24 cellular contexts compared by ENCODE assay signal in the genomic region with DNA sequence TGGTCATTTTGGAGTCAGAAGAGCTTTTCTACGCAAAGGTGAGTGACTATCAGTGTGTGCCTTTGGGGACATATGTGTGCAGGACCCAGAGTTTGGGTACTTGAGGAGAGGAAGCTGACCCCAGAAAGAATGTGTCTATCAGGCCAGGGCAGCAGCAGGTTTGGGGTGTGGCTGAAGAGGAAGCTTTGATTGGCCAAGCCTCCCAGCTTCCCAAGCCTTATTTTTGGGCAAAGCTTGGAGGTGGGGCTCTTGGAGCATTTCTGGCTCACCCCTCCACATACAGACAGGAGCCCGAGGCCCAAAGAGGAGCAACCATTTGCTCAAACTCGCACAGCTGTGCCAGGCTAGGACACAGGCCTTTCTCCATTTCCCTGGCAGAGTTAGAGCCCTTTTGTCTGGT. TPM values are rescaled to one million over a fixed set of nuclear protein-coding genes. Genes with fewer than 3 reads are reported as not detected.
"Had no signal": no experiment of that assay in that cellular context is flagged by ENCODE, and none has a peak within 500 bp of the region (broad histone marks: within the 10 kb centered on the region; RNA-seq: fewer than 3 reads in every experiment).

No MANE protein-coding gene starts in this region.

- H3K36me3 ChIP-seq: brain microvascular endothelial cell, colonic mucosa, tibial nerve had no signal

- ATAC-seq: activated CD8-positive, alpha-beta T cell treated with anti-CD3 and anti-CD28 coated beads, Interleukin-2, amount 10 ng/mL, durations not matched to agents 7 days and 5 days; mucosa of descending colon; naive thymus-derived CD4-positive, alpha-beta T cell; T-helper 17 cell had no signal

- H3K27ac Mint-ChIP-seq: activated B cell treated with CpG ODN at 0.5 μM for 24 hours; activated CD8-positive, alpha-beta T cell treated with anti-CD3 and anti-CD28 coated beads, Interleukin-2, amount 10 ng/mL, durations not matched to agents 7 days and 5 days; memory B cell; stimulated activated naive CD8-positive, alpha-beta T cell treated with anti-CD3 and anti-CD28 coated beads, Interleukin-15, Interleukin-2, amounts not matched to agents 100 ng/mL and 50 ng/mL, for 24 hours; T-helper 17 cell had no signal

- H3K27me3 Mint-ChIP-seq: activated B cell treated with CpG ODN at 0.5 μM for 24 hours; memory B cell; stimulated activated naive CD8-positive, alpha-beta T cell treated with anti-CD3 and anti-CD28 coated beads, Interleukin-15, Interleukin-2, amounts not matched to agents 100 ng/mL and 50 ng/mL, for 24 hours; T-helper 17 cell had no signal

- H3K4me1 ChIP-seq: colonic mucosa had no signal

- H3K27ac ChIP-seq: brain microvascular endothelial cell, colonic mucosa, tibial nerve had no signal

- H3K4me3 ChIP-seq: colonic mucosa, mucosa of descending colon, tibial nerve had no signal

- DNase-seq: activated B cell treated with CpG ODN at 0.5 μM for 24 hours; activated CD4-positive, alpha-beta T cell treated with anti-CD3 and anti-CD28 coated beads for 4 hours; activated CD8-positive, alpha-beta T cell treated with anti-CD3 and anti-CD28 coated beads, Interleukin-2, amount 10 ng/mL, durations not matched to agents 7 days and 5 days; activated effector memory CD4-positive, alpha-beta T cell treated with Interleukin-2 at 50 U/mL for 16 hours; activated naive CD4-positive, alpha-beta T cell treated with anti-CD3 and anti-CD28 coated beads, Interleukin-2, amount 50 U/mL, for 16 hours; activated T-cell treated with anti-CD3 and anti-CD28 coated beads, Interleukin-2, amount 50 U/mL, for 48 hours; brain microvascular endothelial cell; central memory CD4-positive, alpha-beta T cell; colonic mucosa; mucosa of descending colon; naive thymus-derived CD4-positive, alpha-beta T cell; nucleus accumbens; retina; stimulated activated CD4-positive, alpha-beta T cell treated with anti-CD3 and anti-CD28 coated beads, Interleukin-12 subunit alpha, Interleukin-12 subunit beta, amount 100 ng/mL, for 4 hours; stimulated activated CD4-positive, alpha-beta T cell treated with anti-CD3 and anti-CD28 coated beads, Interleukin-1b, Interleukin-23, amount 100 ng/mL, for 48 hours; stimulated activated CD8-positive, alpha-beta memory T cell treated with anti-CD3 and anti-CD28 coated beads, Interleukin-4, amount 100 ng/mL, for 48 hours; T-helper 17 cell had no signal

- H3K9me3 Mint-ChIP-seq: activated B cell treated with CpG ODN at 0.5 μM for 24 hours; memory B cell; naive thymus-derived CD4-positive, alpha-beta T cell; stimulated activated naive CD8-positive, alpha-beta T cell treated with anti-CD3 and anti-CD28 coated beads, Interleukin-15, Interleukin-2, amounts not matched to agents 100 ng/mL and 50 ng/mL, for 24 hours had no signal

- H3K9me3 ChIP-seq: colonic mucosa, mucosa of descending colon, tibial nerve had no signal

- H3K27me3 ChIP-seq: brain microvascular endothelial cell, colonic mucosa, tibial nerve had no signal

- H3K4me3 Mint-ChIP-seq: activated B cell treated with CpG ODN at 0.5 μM for 24 hours; activated CD8-positive, alpha-beta T cell treated with anti-CD3 and anti-CD28 coated beads, Interleukin-2, amount 10 ng/mL, durations not matched to agents 7 days and 5 days; memory B cell; stimulated activated naive CD8-positive, alpha-beta T cell treated with anti-CD3 and anti-CD28 coated beads, Interleukin-15, Interleukin-2, amounts not matched to agents 100 ng/mL and 50 ng/mL, for 24 hours; T-helper 17 cell had no signal

- H3K36me3 Mint-ChIP-seq: memory B cell; naive thymus-derived CD4-positive, alpha-beta T cell had no signal

RNA-seq across cellular contexts. Expression of a gene that starts 4.7 kb away (rescaled TPM):
- total RNA-seq: tibial nerve had no signal

RNA-seq across cellular contexts. Expression of a gene that starts 14.0 kb away (rescaled TPM):
- total RNA-seq: activated CD8-positive, alpha-beta T cell treated with anti-CD3 and anti-CD28 coated beads, Interleukin-2, amount 10 ng/mL, durations not matched to agents 7 days and 5 days; aorta; frontal cortex; liver; posterior vena cava; T-helper 17 cell; tibial nerve had no signal
- polyA plus RNA-seq: aorta; liver; naive thymus-derived CD4-positive, alpha-beta T cell had no signal

RNA-seq across cellular contexts. Expression of a gene that starts 22.5 kb away (rescaled TPM):
- total RNA-seq: activated B cell treated with CpG ODN at 0.5 μM for 24 hours; activated CD8-positive, alpha-beta T cell treated with anti-CD3 and anti-CD28 coated beads, Interleukin-2, amount 10 ng/mL, durations not matched to agents 7 days and 5 days; frontal cortex; naive thymus-derived CD4-positive, alpha-beta T cell; T-helper 17 cell had no signal
- polyA plus RNA-seq: naive thymus-derived CD4-positive, alpha-beta T cell had no signal

RNA-seq across cellular contexts. Expression of a gene that starts 55.3 kb away (rescaled TPM):
- total RNA-seq: frontal cortex had no signal
